Comparison of ENCODE assay signal across 17 cellular contexts in genomic region chr14:69428289-69428998, GRCh38. TPM values are rescaled to one million over a fixed set of nuclear protein-coding genes. Genes with fewer than 3 reads are reported as not detected.
DNase-seq lines count a peak whose midpoint lies in the region; ATAC-seq, FAIRE-seq and TF ChIP-seq lines count a peak whose summit lies in the region.
"Had no signal": no experiment of that assay in that cellular context is flagged by ENCODE, and none has a peak within 500 bp of the region (broad histone marks: within the 10 kb centered on the region; RNA-seq: fewer than 3 reads in every experiment).

No MANE protein-coding gene starts in this region.

- 18% methylated on average over 6 of the region's 6 CpGs for WGBS in GM12878 (ENCODE audit: insufficient coverage, insufficient replicate concordance, low lambda C conversion rate, missing lambda C conversion rate)
- 98% methylated on average over 6 of the region's 6 CpGs for WGBS in hepatocyte (ENCODE audit: low lambda C conversion rate, missing lambda C conversion rate)

- H3K4me3 ChIP-seq in GM06990 (replicated peaks; ENCODE audit: low read depth, low read length): no peak overlapping the region
- no peak overlapping the region for H3K4me3 ChIP-seq in GM12878
- H3K4me3 ChIP-seq in hepatocyte: no peak overlapping the region
- no peak overlapping the region for H3K4me3 ChIP-seq in effector memory CD4-positive, alpha-beta T cell (ENCODE audit: insufficient read depth, low read depth, low read length, poor library complexity, severe bottlenecking)

- H3K9ac ChIP-seq in GM12878 (ENCODE audit: control insufficient read depth, insufficient read depth, low read length): no peak overlapping the region

- H3K9me2 ChIP-seq in hepatocyte (replicated peaks; ENCODE audit: insufficient read depth): no peaks in the 10 kb centered on the region

- no peaks in the 10 kb centered on the region; the same call in none of the 2 replicates for H3K79me2 ChIP-seq in GM12878 (ENCODE audit: control insufficient read depth, insufficient read depth, low read length)
- peaks cover 48% of the 10 kb centered on the region for H3K79me2 ChIP-seq in hepatocyte

- no peak for TF ChIP-seq RAD21 in GM12878 (IDR thresholded peaks at IDR 0.05; ENCODE audit: insufficient read depth, low read depth, low read length)

- TF ChIP-seq POLR2A in GM12878 (IDR thresholded peaks at IDR 0.05; ENCODE audit: low read depth, low read length): no peak

- no TSS peak for BruUV-seq in GM12878 (replicated peaks; lab: Mats Ljungman, UMichigan)

- H3K27ac ChIP-seq in GM12878 (ENCODE audit: control insufficient read depth, insufficient read depth) (peak overlapping the region; percentile 4; the same call in 1 of the 2 replicates), hepatocyte (no peak overlapping the region)
- H3K27ac ChIP-seq in effector memory CD4-positive, alpha-beta T cell (ENCODE audit: insufficient read depth, low read length, poor library complexity, severe bottlenecking): no peak overlapping the region

- TF ChIP-seq CTCF in GM06990 (IDR thresholded peaks at IDR 0.05; ENCODE audit: insufficient read depth, low read length, poor library complexity, severe bottlenecking) (no peak), GM12878 (IDR thresholded peaks at IDR 0.05 in 2 of 3, conservative IDR thresholded peaks at IDR 0.05 in 1 of 3; ENCODE audit: control insufficient read depth in 2 of 3, extremely low read depth in 1 of 3, insufficient read depth in 1 of 3, low read depth in 3 of 3, low read length in 3 of 3) (no peak), hepatocyte (IDR thresholded peaks at IDR 0.05; ENCODE audit: poor library complexity) (no peak)

- RAD21 ChIA-PET in GM12878 (lab: Charles Lee; ENCODE audit: unreplicated experiment): interaction anchor here (1.3 to 1.4 kb wide), 2 partner anchors 31 to 32 kb away, joined by 4 to 5 read pairs; no protein-coding TSS in a partner anchor

- H3K36me3 ChIP-seq in GM06990 (ENCODE audit: control insufficient read depth, insufficient read depth, low read length): peaks cover 2% of the 10 kb centered on the region
- peaks cover 1 to 26% of the 10 kb centered on the region in 2 experiments; a peak in 3 of 4 replicates for H3K36me3 ChIP-seq in GM12878 (ENCODE audit: control insufficient read depth in 2 of 2, insufficient read depth in 2 of 2, low read length in 1 of 2)
- H3K36me3 ChIP-seq in hepatocyte (replicated peaks; ENCODE audit: insufficient read depth, low read depth): no peaks in the 10 kb centered on the region
- peaks cover 29% of the 10 kb centered on the region for H3K36me3 ChIP-seq in effector memory CD4-positive, alpha-beta T cell (ENCODE audit: control insufficient read depth, insufficient read depth, low read length)

- in situ Hi-C loops in GM12878 (cut with MboI): no loop called here

- H3K4me2 ChIP-seq in GM12878 (ENCODE audit: control insufficient read depth, insufficient read depth): peak overlapping the region; percentile 41
- H3K4me2 ChIP-seq in hepatocyte: no peak overlapping the region

- peaks cover 3% of the 10 kb centered on the region; the same call in 2 of the 3 replicates for H3K9me3 ChIP-seq in GM12878 (replicated peaks; ENCODE audit: control insufficient read depth, insufficient read depth, low read length)
- no peaks in the 10 kb centered on the region for H3K9me3 ChIP-seq in hepatocyte (ENCODE audit: low read depth)
- no peaks in the 10 kb centered on the region for H3K9me3 ChIP-seq in effector memory CD4-positive, alpha-beta T cell (ENCODE audit: control insufficient read depth, low read length)

- intact Hi-C loops in GM12878 (cut with micrococcal nuclease; ENCODE audit: unreplicated experiment): no loop called here

- peak; percentile 71 for FAIRE-seq in GM12878 (lab: Jason Lieb, UNC)

- H3K4me1 ChIP-seq in GM12878 (ENCODE audit: control insufficient read depth, insufficient read depth, low read length) (peaks cover 10% of the 10 kb centered on the region; the same call in 1 of the 2 replicates), hepatocyte (ENCODE audit: insufficient read depth) (no peaks in the 10 kb centered on the region)
- H3K4me1 ChIP-seq in effector memory CD4-positive, alpha-beta T cell (ENCODE audit: control insufficient read depth, insufficient read depth, low read length, poor library complexity, severe bottlenecking): no peaks in the 10 kb centered on the region

- peak; percentile 71 to 83; a peak in 2 of 4 replicates for TF ChIP-seq EP300 in GM12878 (IDR thresholded peaks at IDR 0.05; ENCODE audit: borderline replicate concordance in 1 of 2, control insufficient read depth in 1 of 2, low read depth in 2 of 2, low read length in 2 of 2)

- CTCF ChIA-PET in GM12878 (lab: Yijun Ruan, JAX): interaction anchor here (0.7 to 1.3 kb wide), 5 partner anchors 10 to 146 kb away, joined by 3 to 5 read pairs (median 4); partner anchors contain the start of genes CCDC177, ERH and SLC39A9

- H4K20me1 ChIP-seq in GM12878 (ENCODE audit: control insufficient read depth, insufficient read depth): no peaks in the 10 kb centered on the region
- peaks cover 12% of the 10 kb centered on the region for H4K20me1 ChIP-seq in hepatocyte (ENCODE audit: insufficient read depth, poor library complexity, severe bottlenecking)

- POLR2A ChIA-PET in GM12878 (lab: Charles Lee): interaction anchor here (0.7 to 1.3 kb wide), 5 partner anchors 10 to 1232 kb away, joined by 3 to 5 read pairs (median 4); partner anchors contain the start of gene ERH

- no peaks in the 10 kb centered on the region for H3K27me3 ChIP-seq in GM06990 (replicated peaks; ENCODE audit: control insufficient read depth, insufficient read depth, low read length)
- H3K27me3 ChIP-seq in GM12878 (replicated peaks in 1 of 2; ENCODE audit: control insufficient read depth in 2 of 2, insufficient read depth in 2 of 2, low read length in 1 of 2): no peaks in the 10 kb centered on the region
- no peaks in the 10 kb centered on the region for H3K27me3 ChIP-seq in hepatocyte
- H3K27me3 ChIP-seq in effector memory CD4-positive, alpha-beta T cell (replicated peaks; ENCODE audit: control insufficient read depth, insufficient read depth, low read length, poor library complexity, severe bottlenecking): no peaks in the 10 kb centered on the region

- SMC1A ChIA-PET in GM12878 (lab: Charles Lee; ENCODE audit: uncharacterized antibody, unreplicated experiment): interaction anchor here (0.7 to 2.6 kb wide), 11 partner anchors 9 to 34 kb away, joined by 3 to 8 read pairs (median 5); no protein-coding TSS in a partner anchor

- peak; percentile 69 for ATAC-seq in GM19397 (IDR thresholded peaks at IDR 0.05; ENCODE audit: unreplicated experiment)
- ATAC-seq in HG03432 (IDR thresholded peaks at IDR 0.05; ENCODE audit: unreplicated experiment): peak; percentile 60
- ATAC-seq in GM12878: peak; percentile 98
- no peak for ATAC-seq in HG03159 (IDR thresholded peaks at IDR 0.05; ENCODE audit: unreplicated experiment)
- no peak for ATAC-seq in HG02840 (IDR thresholded peaks at IDR 0.05; ENCODE audit: low FRiP score, unreplicated experiment)
- ATAC-seq: activated CD4-positive, CD25-positive, alpha-beta regulatory T cell treated with anti-CD3 and anti-CD28 coated beads, Interleukin-2, amount 50 U/mL, for 24 hours had no signal

- H2AFZ ChIP-seq in GM12878 (ENCODE audit: control insufficient read depth, low read depth, low read length) (no peak overlapping the region), hepatocyte (no peak overlapping the region)

- DNase-seq in GM06990 (ENCODE audit: extremely low read depth, insufficient read length) (peak; percentile 13), GM12878 (ENCODE audit: low read depth, low spot score) (peak; percentile 60), hepatocyte (ENCODE audit: low spot score) (no peak)
- DNase-seq in effector memory CD4-positive, alpha-beta T cell: no peak
- DNase-seq: activated T-cell treated with anti-CD3 and anti-CD28 coated beads, Interleukin-2, amount 50 U/mL, for 24 hours; cortex of kidney; DMS153; mesendoderm; NCI-H1694; NCI-H774 had no signal

RNA-seq across cellular contexts. Expression of gene SLC39A9, which starts 30.0 kb away (rescaled TPM):
- 143 and 144 TPM in 2 replicates for total RNA-seq in GM12878 (2013; cell fraction: nucleolus; rRNA removed)
- total RNA-seq in GM12878 (2014; rRNA removed) (66.3 and 76.5 TPM in 2 replicates), GM12878 (2014; rRNA removed; fragmentation: Illumina TruSeq; extraction: Trizol) (65.4 and 69.1 TPM in 2 replicates), GM12878 (2021) (55.8 and 58.7 TPM in 2 replicates), hepatocyte (109 TPM in 2 replicates)
- 33.5 TPM for polyA plus RNA-seq in GM12878 (2011; ENCODE audit: low read depth)
- polyA plus RNA-seq in GM12878 (2011; rRNA removed) (109 and 121 TPM in 2 replicates), GM12878 (2014; fragmentation: Illumina TruSeq; extraction: Trizol) (50.2 and 58.3 TPM in 2 replicates), GM12878 (2014; fragmentation: Nextera tagmentation; extraction: Ambion mirVana) (10 to 100 TPM; 19.9 to 29.5 TPM), GM12878 (2014; rRNA removed) (35.1 and 40.9 TPM in 2 replicates), GM12878 (2016; fragmentation: Nextera tagmentation; extraction: Ambion mirVana) (10 to 100 TPM; 40.8 to 43.7 TPM), hepatocyte (29.4 and 33.4 TPM in 2 replicates)
- polyA plus RNA-seq in GM12878 (2011; cell fraction: cytosol; rRNA removed): 76.2 and 79.0 TPM in 2 replicates
- polyA plus RNA-seq in GM12878 (2011; cell fraction: nucleus; rRNA removed): 58.8 and 86.5 TPM in 2 replicates
- 33.8 and 41.8 TPM in 2 replicates for polyA plus RNA-seq in GM12878 (2012)
- 237 and 247 TPM in 2 replicates for polyA minus RNA-seq in GM12878 (2011; rRNA and poly(A)+ RNA removed)
- polyA minus RNA-seq in GM12878 (2011; cell fraction: cytosol; rRNA and poly(A)+ RNA removed): 43.0 and 56.1 TPM in 2 replicates
- 41.6 and 49.9 TPM in 2 replicates for polyA minus RNA-seq in GM12878 (2011; cell fraction: nucleus; rRNA and poly(A)+ RNA removed)

RNA-seq across cellular contexts. Expression of gene ERH, which starts 30.3 kb away (rescaled TPM):
- total RNA-seq in GM12878 (2013; cell fraction: nucleolus; rRNA removed): 77.0 and 96.5 TPM in 2 replicates
- total RNA-seq in GM12878 (2014; rRNA removed) (236 and 275 TPM in 2 replicates), GM12878 (2014; rRNA removed; fragmentation: Illumina TruSeq; extraction: Trizol) (440 and 441 TPM in 2 replicates), GM12878 (2021) (375 and 388 TPM in 2 replicates), hepatocyte (147 and 163 TPM in 2 replicates)
- polyA plus RNA-seq in GM12878 (2011; ENCODE audit: low read depth): 97.7 TPM
- polyA plus RNA-seq in GM12878 (2011; rRNA removed) (491 and 785 TPM in 2 replicates), GM12878 (2014; fragmentation: Illumina TruSeq; extraction: Trizol) (390 and 413 TPM in 2 replicates), GM12878 (2014; fragmentation: Nextera tagmentation; extraction: Ambion mirVana) (100 to 1,000 TPM; 538 to 852 TPM), GM12878 (2014; rRNA removed) (269 and 302 TPM in 2 replicates), GM12878 (2016; fragmentation: Nextera tagmentation; extraction: Ambion mirVana) (100 to 1,000 TPM; 255 to 334 TPM), hepatocyte (181 and 219 TPM in 2 replicates)
- polyA plus RNA-seq in GM12878 (2011; cell fraction: cytosol; rRNA removed): 225 and 239 TPM in 2 replicates
- 76.8 and 103 TPM in 2 replicates for polyA plus RNA-seq in GM12878 (2011; cell fraction: nucleus; rRNA removed)
- 230 and 359 TPM in 2 replicates for polyA plus RNA-seq in GM12878 (2012)
- 120 and 155 TPM in 2 replicates for polyA minus RNA-seq in GM12878 (2011; rRNA and poly(A)+ RNA removed)
- polyA minus RNA-seq in GM12878 (2011; cell fraction: cytosol; rRNA and poly(A)+ RNA removed): 134 and 182 TPM in 2 replicates
- polyA minus RNA-seq in GM12878 (2011; cell fraction: nucleus; rRNA and poly(A)+ RNA removed): 48.6 and 71.8 TPM in 2 replicates

RNA-seq across cellular contexts. Expression of gene PLEKHD1, which starts 56.1 kb away (rescaled TPM):
- total RNA-seq in GM12878 (2013; cell fraction: nucleolus; rRNA removed): 0.15 and 0.21 TPM in 2 replicates
- total RNA-seq in GM12878 (2014; rRNA removed) (0.06 TPM in 1 of 2 replicates, not detected in the other), GM12878 (2014; rRNA removed; fragmentation: Illumina TruSeq; extraction: Trizol) (0.05 TPM in 1 of 2 replicates, not detected in the other), GM12878 (2021) (0.08 TPM in 1 of 2 replicates, not detected in the other), hepatocyte (not detected in 2 replicates)
- polyA plus RNA-seq in GM12878 (2011; ENCODE audit: low read depth): not detected
- polyA plus RNA-seq in GM12878 (2011; rRNA removed) (0.01 and 0.03 TPM in 2 replicates), GM12878 (2014; fragmentation: Illumina TruSeq; extraction: Trizol) (0.01 TPM in 1 of 2 replicates, not detected in the other), GM12878 (2014; fragmentation: Nextera tagmentation; extraction: Ambion mirVana) (not detected), GM12878 (2014; rRNA removed) (0.03 TPM in 1 of 2 replicates, not detected in the other), GM12878 (2016; fragmentation: Nextera tagmentation; extraction: Ambion mirVana) (not detected), hepatocyte (not detected in 2 replicates)
- polyA plus RNA-seq in GM12878 (2011; cell fraction: cytosol; rRNA removed): 0.01 and 0.02 TPM in 2 replicates
- 0.06 TPM in 2 replicates for polyA plus RNA-seq in GM12878 (2011; cell fraction: nucleus; rRNA removed)
- 0.01 and 0.04 TPM in 2 replicates for polyA plus RNA-seq in GM12878 (2012)
- not detected in 2 replicates for polyA minus RNA-seq in GM12878 (2011; rRNA and poly(A)+ RNA removed)
- not detected in 2 replicates for polyA minus RNA-seq in GM12878 (2011; cell fraction: cytosol; rRNA and poly(A)+ RNA removed)
- not detected in 2 replicates for polyA minus RNA-seq in GM12878 (2011; cell fraction: nucleus; rRNA and poly(A)+ RNA removed)
- total RNA-seq: SK-MEL-5 had no signal
- polyA plus RNA-seq: AG04450 had no signal

Comparison
In these comparisons a context has a peak if more than half of its experiments do, and no peak if none do; other contexts are left out.
1. DNase-seq: peak in GM06990 (single experiment) and GM12878 (single experiment); none in hepatocyte (single experiment) and effector memory CD4-positive, alpha-beta T cell (0 of 3).
2. ATAC-seq: peak in GM19397 (single experiment), HG03432 (single experiment) and GM12878 (single experiment); none in HG03159 (single experiment) and HG02840 (single experiment).